ENCODE assay signal across 1 cellular context in genomic region chr20:44780226-44780625, GRCh38.
TF ChIP-seq lines count a peak whose summit lies in the region.

No MANE protein-coding gene starts in this region.

TF ChIP-seq in HepG2, 621 proteins besides CTCF, POLR2A, EP300 and RAD21 (continued from another document and continues in another):
- TF ChIP-seq ZNF496 (CRISPR knock-in tag; IDR thresholded peaks at IDR 0.05; ENCODE audit: insufficient replicate concordance) (no peak), SKIL (CRISPR knock-in tag; IDR thresholded peaks at IDR 0.05; ENCODE audit: borderline replicate concordance) (0 out of 2 replicates have a peak, but pooled peaks have one; percentile 37), FUBP1 (CRISPR knock-in tag; IDR thresholded peaks at IDR 0.05; ENCODE audit: borderline replicate concordance) (no peak), HMGA1 (CRISPR knock-in tag; conservative IDR thresholded peaks at IDR 0.05) (no peak), SMAD1 (CRISPR knock-in tag; IDR thresholded peaks at IDR 0.05; ENCODE audit: borderline replicate concordance, low read depth) (no peak), U2AF1 (optimal IDR thresholded peaks at IDR 0.05; ENCODE audit: low read depth, low read length) (no peak), PAXIP1 (CRISPR knock-in tag; conservative IDR thresholded peaks at IDR 0.05) (no peak), ZNF3 (CRISPR knock-in tag; IDR thresholded peaks at IDR 0.05) (peak; percentile 56; the same call in 1 of the 2 replicates), MLX (CRISPR knock-in tag; IDR thresholded peaks at IDR 0.05) (peak; percentile 44; the same call in 1 of the 2 replicates), EZH2 (conservative IDR thresholded peaks at IDR 0.05; ENCODE audit: low read depth, low read length) (no peak), ZFY (CRISPR knock-in tag; IDR thresholded peaks at IDR 0.05) (peak; percentile 42; the same call in 1 of the 2 replicates), ZNF784 (CRISPR knock-in tag; IDR thresholded peaks at IDR 0.05; ENCODE audit: borderline replicate concordance) (no peak), CENPT (CRISPR knock-in tag; IDR thresholded peaks at IDR 0.05; ENCODE audit: low read depth) (no peak), MAF1 (CRISPR knock-in tag; IDR thresholded peaks at IDR 0.05; ENCODE audit: borderline replicate concordance) (0 out of 2 replicates have a peak, but pooled peaks have one; percentile 84), KLF15 (CRISPR knock-in tag; IDR thresholded peaks at IDR 0.05; ENCODE audit: borderline replicate concordance) (peak; percentile 63; the same call in 1 of the 2 replicates), KLF9 (CRISPR knock-in tag; IDR thresholded peaks at IDR 0.05; ENCODE audit: low read depth) (no peak), CHD2 (IDR thresholded peaks at IDR 0.05; ENCODE audit: low read depth, low read length) (no peak), ZNF563 (CRISPR knock-in tag; IDR thresholded peaks at IDR 0.05) (no peak), SIX1 (CRISPR knock-in tag; IDR thresholded peaks at IDR 0.05; ENCODE audit: borderline replicate concordance) (peak; percentile 67; the same call in 1 of the 2 replicates), MZF1 (CRISPR knock-in tag; IDR thresholded peaks at IDR 0.05; ENCODE audit: borderline replicate concordance) (no peak), MED8 (CRISPR knock-in tag; IDR thresholded peaks at IDR 0.05; ENCODE audit: insufficient replicate concordance) (no peak), ZNF17 (CRISPR knock-in tag; IDR thresholded peaks at IDR 0.05) (no peak), MXD1 (CRISPR knock-in tag; IDR thresholded peaks at IDR 0.05) (peak; percentile 48; the same call in 1 of the 2 replicates), MBD4 (IDR thresholded peaks at IDR 0.05; ENCODE audit: borderline replicate concordance, low read length) (no peak), NRL (CRISPR knock-in tag; IDR thresholded peaks at IDR 0.05; ENCODE audit: borderline replicate concordance) (no peak), FOXA3 (CRISPR knock-in tag; IDR thresholded peaks at IDR 0.05) (peak; percentile 37; the same call in 1 of the 2 replicates), ZNF530 (CRISPR knock-in tag; IDR thresholded peaks at IDR 0.05; ENCODE audit: low read depth) (0 out of 2 replicates have a peak, but pooled peaks have one; percentile 75), ARID2 (CRISPR knock-in tag; IDR thresholded peaks at IDR 0.05; ENCODE audit: borderline replicate concordance) (no peak), ZNF44 (CRISPR knock-in tag; IDR thresholded peaks at IDR 0.05) (no peak), PBX2 (CRISPR knock-in tag; IDR thresholded peaks at IDR 0.05) (no peak), ZNF891 (CRISPR knock-in tag; IDR thresholded peaks at IDR 0.05) (peak; percentile 73; the same call in 1 of the 2 replicates), IRF9 (CRISPR knock-in tag; IDR thresholded peaks at IDR 0.05; ENCODE audit: borderline replicate concordance) (peak; percentile 72; the same call in 1 of the 2 replicates), SMARCE1 (IDR thresholded peaks at IDR 0.05; ENCODE audit: borderline replicate concordance) (no peak), SP5 (CRISPR knock-in tag; IDR thresholded peaks at IDR 0.05; ENCODE audit: borderline replicate concordance, low read depth) (no peak), ZNF138 (CRISPR knock-in tag; IDR thresholded peaks at IDR 0.05; ENCODE audit: low read depth) (peak; percentile 77; the same call in 1 of the 2 replicates), POLR2AphosphoS2 (IDR thresholded peaks at IDR 0.05; ENCODE audit: low read depth, low read length) (no peak), HCFC1 (IDR thresholded peaks at IDR 0.05; ENCODE audit: low read depth, low read length) (no peak; the same call in 1 of the 2 replicates), ZNF484 (CRISPR knock-in tag; IDR thresholded peaks at IDR 0.05; ENCODE audit: borderline replicate concordance, low read depth) (no peak), NFIC (IDR thresholded peaks at IDR 0.05; ENCODE audit: low read length) (no peak), SP140L (CRISPR knock-in tag; IDR thresholded peaks at IDR 0.05; ENCODE audit: borderline replicate concordance) (peak; percentile 81; the same call in 1 of the 2 replicates), ZBTB2 (CRISPR knock-in tag; IDR thresholded peaks at IDR 0.05; ENCODE audit: low read depth) (0 out of 2 replicates have a peak, but pooled peaks have one; percentile 55), LCORL (IDR thresholded peaks at IDR 0.05) (no peak), LCORL (CRISPR knock-in tag; IDR thresholded peaks at IDR 0.05) (no peak), JUND (CRISPR knock-in tag; IDR thresholded peaks at IDR 0.05) (0 out of 2 replicates have a peak, but pooled peaks have one; percentile 28), RORA (CRISPR knock-in tag; IDR thresholded peaks at IDR 0.05) (no peak), CREM (IDR thresholded peaks at IDR 0.05) (no peak), CREM (CRISPR knock-in tag; IDR thresholded peaks at IDR 0.05) (no peak), PRDM15 (CRISPR knock-in tag; IDR thresholded peaks at IDR 0.05) (no peak), ZNF672 (CRISPR knock-in tag; IDR thresholded peaks at IDR 0.05) (no peak), ZSCAN12 (CRISPR knock-in tag; IDR thresholded peaks at IDR 0.05) (peak; percentile 73; the same call in 1 of the 2 replicates), ZNF121 (CRISPR knock-in tag; IDR thresholded peaks at IDR 0.05) (no peak), GABPB1 (CRISPR knock-in tag; IDR thresholded peaks at IDR 0.05) (no peak; the same call in 1 of the 2 replicates)
